28 cellular contexts compared by ENCODE assay signal in genomic region chr18:55003695-55004094, GRCh38.
"Had no signal": no experiment of that assay in that cellular context is flagged by ENCODE, and none has a peak within 500 bp of the region (broad histone marks: within the 10 kb centered on the region; RNA-seq: fewer than 3 reads in every experiment).

No MANE protein-coding gene starts in this region.

- DNase-seq: activated CD4-positive, alpha-beta T cell treated with anti-CD3 and anti-CD28 coated beads for 36 hours; activated CD4-positive, CD25-positive, alpha-beta regulatory T cell; activated CD8-positive, alpha-beta T cell treated with anti-CD3 and anti-CD28 coated beads, Interleukin-2, amount 10 ng/mL, durations not matched to agents 7 days and 5 days; activated naive CD4-positive, alpha-beta T cell; activated T-cell treated with anti-CD3 and anti-CD28 coated beads for 4 hours; activated T-cell treated with anti-CD3 and anti-CD28 coated beads, Interleukin-2, amount 50 U/mL, for 72 hours; aorta; body of pancreas; dermis blood vessel endothelial cell; effector CD4-positive, alpha-beta T cell; foreskin keratinocyte; heart left ventricle; hypothalamus; immature natural killer cell; kidney; left colon; midbrain; naive thymus-derived CD4-positive, alpha-beta T cell; nucleus accumbens; pancreas; sigmoid colon; stimulated activated CD4-positive, alpha-beta T cell treated with anti-CD3 and anti-CD28 coated beads, Interleukin-1b, Interleukin-23, amount 100 ng/mL, for 48 hours; stimulated activated CD4-positive, alpha-beta T cell treated with anti-CD3 and anti-CD28 coated beads, Interleukin-4, amount 100 ng/mL, for 4 hours; stimulated activated naive B cell treated with anti-CD40 and anti-IgM and Interleukin-4, amounts not matched to agents 10 μg/mL and 1 μg/mL and 100 μg/mL, for 72 hours; stomach; thyroid gland; upper lobe of left lung had no signal

- ATAC-seq: activated CD4-positive, alpha-beta T cell treated with anti-CD3 and anti-CD28 coated beads for 36 hours; activated CD8-positive, alpha-beta T cell treated with anti-CD3 and anti-CD28 coated beads, Interleukin-2, amount 10 ng/mL, durations not matched to agents 7 days and 5 days; activated naive CD4-positive, alpha-beta T cell treated with anti-CD3 and anti-CD28 coated beads, Interleukin-2, amount 50 U/mL, for 72 hours; activated T-cell treated with anti-CD3 and anti-CD28 coated beads, Interleukin-2, amount 50 U/mL, for 72 hours; body of pancreas; foreskin keratinocyte; heart left ventricle; left colon; naive thymus-derived CD4-positive, alpha-beta T cell; pancreas; stimulated activated naive B cell treated with anti-CD40 and anti-IgM and Interleukin-4, amounts not matched to agents 10 μg/mL and 1 μg/mL and 100 μg/mL, for 72 hours had no signal
